Comparison of ENCODE assay signal across 23 cellular contexts in genomic region chr22:36611241-36611976, GRCh38.
"Had no signal": no experiment of that assay in that cellular context is flagged by ENCODE, and none has a peak within 500 bp of the region (broad histone marks: within the 10 kb centered on the region; RNA-seq: fewer than 3 reads in every experiment).

No MANE protein-coding gene starts in this region.

- ATAC-seq: activated CD8-positive, alpha-beta memory T cell treated with anti-CD3 and anti-CD28 coated beads, Interleukin-2, amount 10 ng/mL, durations not matched to agents 7 days and 5 days; T-cell had no signal

- H2AFZ ChIP-seq: PC-9 had no signal

- H3K4me3 ChIP-seq: PC-9, SK-N-MC had no signal

- H3K9ac ChIP-seq: KMS-11 had no signal

- H3K27ac ChIP-seq: KMS-11, PC-9, SK-N-MC had no signal

- H3K4me2 ChIP-seq: KMS-11, PC-9 had no signal

- FAIRE-seq: TTC549 had no signal

- DNase-seq: activated B cell treated with CpG ODN at 0.5 μM for 24 hours; activated CD4-positive, alpha-beta T cell treated with anti-CD3 and anti-CD28 coated beads for 1 hour; activated CD4-positive, alpha-beta T cell treated with anti-CD3 and anti-CD28 coated beads, Interleukin-2, amount 10 ng/mL, durations not matched to agents 24 days and 14 days; activated CD4-positive, alpha-beta T cell treated with anti-CD3 and anti-CD28 coated beads, Interleukin-2, amount 50 U/mL, for 48 hours; activated CD8-positive, alpha-beta memory T cell treated with anti-CD3 and anti-CD28 coated beads, Interleukin-2, amount 10 ng/mL, durations not matched to agents 7 days and 5 days; activated effector memory CD4-positive, alpha-beta T cell treated with Interleukin-2 at 50 U/mL for 16 hours; activated naive CD4-positive, alpha-beta T cell; activated T-cell treated with anti-CD3 and anti-CD28 coated beads, Interleukin-2, amount 50 U/mL, for 24 hours; aorta; MM.1S; NCI-H146; NCI-H187 treated with DMSO at 0.1 percent for 48 hours; NCI-H2107; NCI-H2171 treated with DMSO at 0.1 percent for 48 hours; NCI-H226; NCI-H526 treated with DMSO at 0.1 percent for 48 hours; T-cell; T-helper 2 cell; T1000 had no signal
